Comparison of ENCODE assay signal across 21 cellular contexts in the genomic region with DNA sequence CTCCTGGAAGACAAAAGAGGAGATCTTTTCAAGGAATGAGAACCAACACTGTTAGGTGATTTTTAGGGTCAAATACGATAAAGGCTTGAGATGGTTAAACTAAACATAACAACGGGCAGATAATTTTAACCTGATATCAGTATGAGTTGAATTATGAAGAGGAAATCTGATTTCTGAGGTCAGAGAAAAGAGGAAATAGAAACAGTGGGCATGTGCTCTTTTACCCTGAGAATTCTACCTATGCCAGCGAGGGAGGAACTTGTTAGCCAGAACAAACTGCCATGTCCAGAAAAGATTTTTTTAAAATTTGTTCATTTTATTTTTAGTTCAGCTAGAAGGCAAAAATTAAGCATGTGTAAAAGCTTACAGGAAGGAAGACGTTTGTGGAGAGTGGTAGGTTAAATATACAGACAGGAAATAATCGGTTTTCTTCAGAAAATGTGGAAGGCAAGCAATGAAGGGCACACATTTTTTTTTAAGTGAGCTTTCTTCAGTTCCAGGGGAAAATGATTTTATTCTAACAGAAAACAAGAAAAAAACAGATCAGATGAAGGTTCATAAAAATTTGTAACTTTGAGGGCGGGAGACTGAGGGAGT.
DNase-seq lines count a peak whose midpoint lies in the region; ATAC-seq and TF ChIP-seq lines count a peak whose summit lies in the region.
"Had no signal": no experiment of that assay in that cellular context is flagged by ENCODE, and none has a peak within 500 bp of the region (broad histone marks: within the 10 kb centered on the region; RNA-seq: fewer than 3 reads in every experiment).

No MANE protein-coding gene starts in this region.

- H3K27me3 ChIP-seq in brain microvascular endothelial cell (replicated peaks): no peaks in the 10 kb centered on the region
- H3K27me3 ChIP-seq: ascending aorta had no signal

- no peaks in the 10 kb centered on the region for H3K36me3 Mint-ChIP-seq in activated CD4-positive, alpha-beta T cell treated with anti-CD3 and anti-CD28 coated beads, Interleukin-2, amount 10 ng/mL, durations not matched to agents 24 days and 14 days (ENCODE audit: low read depth)
- H3K36me3 Mint-ChIP-seq in T-helper 17 cell (ENCODE audit: low read depth): no peaks in the 10 kb centered on the region
- peaks cover 0 to 9% of the 10 kb centered on the region in 2 donors for H3K36me3 Mint-ChIP-seq in naive B cell

- no peak overlapping the region for H3K27ac ChIP-seq in brain microvascular endothelial cell
- H3K27ac ChIP-seq: A549, ascending aorta had no signal

- TF ChIP-seq CTCF in brain microvascular endothelial cell (IDR thresholded peaks at IDR 0.05; ENCODE audit: low read depth, low read length, missing control alignments): no peak

- peak overlapping the region; percentile 30 for H3K4me3 Mint-ChIP-seq in activated CD4-positive, alpha-beta T cell treated with anti-CD3 and anti-CD28 coated beads, Interleukin-2, amount 10 ng/mL, durations not matched to agents 24 days and 14 days
- no peak overlapping the region for H3K4me3 Mint-ChIP-seq in T-helper 17 cell
- H3K4me3 Mint-ChIP-seq in naive B cell: peak overlapping the region; percentile 12 to 86 (median 71)
- H3K4me3 Mint-ChIP-seq: neural crest cell had no signal

- in situ Hi-C loops in KBM-7 (cut with MboI; ENCODE audit: low pct_unique_long_range_greater_than_20kb, low sequenced_read_pairs): no loop called here
- in situ Hi-C loops in brain microvascular endothelial cell (cut with HindIII; ENCODE audit: low pct_ligation_motif_present, low sequenced_read_pairs): no loop called here

- H3K9me3 Mint-ChIP-seq in activated CD4-positive, alpha-beta T cell treated with anti-CD3 and anti-CD28 coated beads, Interleukin-2, amount 10 ng/mL, durations not matched to agents 24 days and 14 days: no peaks in the 10 kb centered on the region
- peaks cover 2 to 12% (median 3%) of the 10 kb centered on the region in 7 donors for H3K9me3 Mint-ChIP-seq in naive B cell

- intact Hi-C loops in activated CD4-positive, alpha-beta T cell treated with anti-CD3 and anti-CD28 coated beads, Interleukin-2, amount 10 ng/mL, durations not matched to agents 24 days and 14 days (cut with micrococcal nuclease): no loop called here

- H3K4me1 Mint-ChIP-seq in activated CD4-positive, alpha-beta T cell treated with anti-CD3 and anti-CD28 coated beads, Interleukin-2, amount 10 ng/mL, durations not matched to agents 24 days and 14 days: peaks cover 13% of the 10 kb centered on the region
- peaks cover 16% of the 10 kb centered on the region for H3K4me1 Mint-ChIP-seq in T-helper 17 cell
- H3K4me1 Mint-ChIP-seq in naive B cell: peaks cover 46 to 55% (median 55%) of the 10 kb centered on the region in 3 donors
- H3K4me1 Mint-ChIP-seq: neural crest cell had no signal

- H3K27me3 Mint-ChIP-seq in activated CD4-positive, alpha-beta T cell treated with anti-CD3 and anti-CD28 coated beads, Interleukin-2, amount 10 ng/mL, durations not matched to agents 24 days and 14 days: no peaks in the 10 kb centered on the region
- H3K27me3 Mint-ChIP-seq in T-helper 17 cell (no peaks in the 10 kb centered on the region), naive B cell (no peaks in the 10 kb centered on the region)

- no peaks in the 10 kb centered on the region for H3K9me3 ChIP-seq in T-helper 17 cell (ENCODE audit: control insufficient read depth, low read length, poor library complexity, severe bottlenecking)
- H3K9me3 ChIP-seq: A549, ascending aorta had no signal

- H3K4me3 ChIP-seq in brain microvascular endothelial cell (ENCODE audit: low read depth, low read length): no peak overlapping the region
- H3K4me3 ChIP-seq: A549, ascending aorta had no signal

- no peak overlapping the region for H3K27ac Mint-ChIP-seq in activated CD4-positive, alpha-beta T cell treated with anti-CD3 and anti-CD28 coated beads, Interleukin-2, amount 10 ng/mL, durations not matched to agents 24 days and 14 days
- peak overlapping the region; percentile 79 for H3K27ac Mint-ChIP-seq in T-helper 17 cell
- H3K27ac Mint-ChIP-seq in naive B cell: peak overlapping the region; percentile 3 to 95 (median 74)
- H3K27ac Mint-ChIP-seq: activated T-helper 2 cell treated with anti-CD3 and anti-CD28 coated beads, Interferon-gamma antibody, Interleukin-2, Interleukin-4, amounts not matched to agents 10 μg/mL and 5 μg/mL and 100 μg/mL, durations not matched to agents 14 hours and 24 hours and 36 hours had no signal

- no peak for ATAC-seq in T-helper 17 cell
- ATAC-seq in naive B cell (ENCODE audit: low read depth in 2 of 2): peak; percentile 94 to 96
- no peak for ATAC-seq in GM18517 (IDR thresholded peaks at IDR 0.05; ENCODE audit: unreplicated experiment)
- ATAC-seq in HG03442 (IDR thresholded peaks at IDR 0.05; ENCODE audit: unreplicated experiment): no peak
- ATAC-seq: A549, HCT116 had no signal

- no peaks in the 10 kb centered on the region for H3K36me3 ChIP-seq in brain microvascular endothelial cell (replicated peaks)
- H3K36me3 ChIP-seq: ascending aorta had no signal

- DNase-seq in activated CD4-positive, alpha-beta T cell treated with anti-CD3 and anti-CD28 coated beads, Interleukin-2, amount 10 ng/mL, durations not matched to agents 24 days and 14 days: no peak
- DNase-seq in activated CD4-positive, alpha-beta T cell treated with anti-CD3 and anti-CD28 coated beads for 48 hours: no peak
- DNase-seq in KBM-7 (peak; percentile 26), T-helper 17 cell (no peak), naive B cell (peak; percentile 47), brain microvascular endothelial cell (no peak)
- DNase-seq: activated CD4-positive, alpha-beta T cell treated with anti-CD3 and anti-CD28 coated beads, Interleukin-2, amount 50 U/mL, for 4 hours; EL; islet precursor cell; mesenchymal stem cell; NCI-H187; Right ventricle myocardium superior; stimulated activated naive CD4-positive, alpha-beta T cell treated with Interleukin-2 at 50 U/mL for 16 hours; T1000 had no signal

Comparison
In these comparisons a context has a peak if more than half of its experiments do, and no peak if none do; other contexts are left out.
1. DNase-seq: peak in KBM-7 (single experiment) and naive B cell (single experiment); none in activated CD4-positive, alpha-beta T cell treated with anti-CD3 and anti-CD28 coated beads, Interleukin-2, amount 10 ng/mL, durations not matched to agents 24 days and 14 days (single experiment), activated CD4-positive, alpha-beta T cell treated with anti-CD3 and anti-CD28 coated beads for 48 hours (single experiment), T-helper 17 cell (0 of 3) and brain microvascular endothelial cell (single experiment).
2. ATAC-seq: peak in naive B cell (2 of 2); none in T-helper 17 cell (single experiment), GM18517 (single experiment) and HG03442 (single experiment).